In the genomic region with DNA sequence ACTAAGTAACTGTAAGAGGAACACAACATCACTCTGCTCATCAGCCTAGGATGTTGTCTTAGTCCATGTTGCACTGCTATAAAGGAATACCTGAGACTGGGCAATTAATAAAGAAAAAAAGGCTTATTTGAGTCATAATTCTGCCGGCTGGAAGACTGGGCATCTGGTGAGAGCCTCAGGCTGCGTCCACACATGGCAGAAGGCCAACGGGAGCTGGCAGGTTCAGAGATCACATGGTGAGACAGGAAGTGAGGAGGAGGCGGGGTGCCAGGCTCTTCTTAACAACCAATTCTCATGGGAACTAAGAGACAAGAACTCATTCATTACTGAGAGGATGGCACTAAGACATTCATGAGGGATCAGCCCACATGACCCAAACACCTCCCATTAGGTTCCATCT, we compare ENCODE assay signal across 8 cellular contexts. TPM values are rescaled to one million over a fixed set of nuclear protein-coding genes. Genes with fewer than 3 reads are reported as not detected.
A peak's percentile ranks its signal among the peaks of the same experiment; 100 is the strongest.
DNase-seq lines count a peak whose midpoint lies in the region; ATAC-seq lines count a peak whose summit lies in the region.

No MANE protein-coding gene starts in this region.

- H3K27me3 Mint-ChIP-seq in natural killer cell treated with Interleukin-12 subunit alpha and Interleukin-12 subunit beta and Interleukin-15 and Interleukin-18, amount 100 ng/mL, for 72 hours, result no peaks in the 10 kb centered on the region
- H3K27me3 Mint-ChIP-seq in activated T-cell treated with anti-CD3 and anti-CD28 coated beads, Interleukin-2, amount 50 U/mL, for 24 hours, result no peaks in the 10 kb centered on the region
- H3K27me3 Mint-ChIP-seq in stimulated activated naive CD8-positive, alpha-beta T cell treated with anti-CD3 and anti-CD28 coated beads, Interleukin-15, amount 100 ng/mL, for 72 hours, result no peaks in the 10 kb centered on the region

- H3K9me3 Mint-ChIP-seq in natural killer cell treated with Interleukin-12 subunit alpha and Interleukin-12 subunit beta and Interleukin-15 and Interleukin-18, amount 100 ng/mL, for 72 hours, result no peaks in the 10 kb centered on the region
- H3K9me3 Mint-ChIP-seq in activated T-cell treated with anti-CD3 and anti-CD28 coated beads, Interleukin-2, amount 50 U/mL, for 24 hours, result no peaks in the 10 kb centered on the region
- no peaks in the 10 kb centered on the region for H3K9me3 Mint-ChIP-seq in stimulated activated naive CD8-positive, alpha-beta T cell treated with anti-CD3 and anti-CD28 coated beads, Interleukin-15, amount 100 ng/mL, for 72 hours

- peak in 1 of 2 donors; percentile 38 for ATAC-seq in natural killer cell treated with Interleukin-12 subunit alpha and Interleukin-12 subunit beta and Interleukin-15 and Interleukin-18, amount 100 ng/mL, for 72 hours
- ATAC-seq in stimulated activated naive CD8-positive, alpha-beta T cell treated with anti-CD3 and anti-CD28 coated beads, Interleukin-15, amount 100 ng/mL, for 72 hours, result no peak
- ATAC-seq in GM19467 (IDR thresholded peaks at IDR 0.05; ENCODE audit: unreplicated experiment), result no peak

- no peak overlapping the region for H3K4me3 Mint-ChIP-seq in natural killer cell treated with Interleukin-12 subunit alpha and Interleukin-12 subunit beta and Interleukin-15 and Interleukin-18, amount 100 ng/mL, for 72 hours
- no peak overlapping the region for H3K4me3 Mint-ChIP-seq in activated T-cell treated with anti-CD3 and anti-CD28 coated beads, Interleukin-2, amount 50 U/mL, for 24 hours
- H3K4me3 Mint-ChIP-seq in stimulated activated naive CD8-positive, alpha-beta T cell treated with anti-CD3 and anti-CD28 coated beads, Interleukin-15, amount 100 ng/mL, for 72 hours, result no peak overlapping the region

- H3K27ac Mint-ChIP-seq in natural killer cell treated with Interleukin-12 subunit alpha and Interleukin-12 subunit beta and Interleukin-15 and Interleukin-18, amount 100 ng/mL, for 72 hours, result peak overlapping the region; percentile 3 to 56
- no peak overlapping the region for H3K27ac Mint-ChIP-seq in activated T-cell treated with anti-CD3 and anti-CD28 coated beads, Interleukin-2, amount 50 U/mL, for 24 hours
- no peak overlapping the region for H3K27ac Mint-ChIP-seq in stimulated activated naive CD8-positive, alpha-beta T cell treated with anti-CD3 and anti-CD28 coated beads, Interleukin-15, amount 100 ng/mL, for 72 hours

- H3K36me3 Mint-ChIP-seq in natural killer cell treated with Interleukin-12 subunit alpha and Interleukin-12 subunit beta and Interleukin-15 and Interleukin-18, amount 100 ng/mL, for 72 hours, result peaks cover 35% of the 10 kb centered on the region
- H3K36me3 Mint-ChIP-seq in activated T-cell treated with anti-CD3 and anti-CD28 coated beads, Interleukin-2, amount 50 U/mL, for 24 hours (ENCODE audit: low read depth), result peaks cover 85% of the 10 kb centered on the region

- peaks cover 16 to 17% of the 10 kb centered on the region in 2 donors for H3K4me1 Mint-ChIP-seq in natural killer cell treated with Interleukin-12 subunit alpha and Interleukin-12 subunit beta and Interleukin-15 and Interleukin-18, amount 100 ng/mL, for 72 hours (ENCODE audit: low read depth in 2 of 2)
- H3K4me1 Mint-ChIP-seq in activated T-cell treated with anti-CD3 and anti-CD28 coated beads, Interleukin-2, amount 50 U/mL, for 24 hours (ENCODE audit: low read depth), result peaks cover 12% of the 10 kb centered on the region
- peaks cover 10% of the 10 kb centered on the region for H3K4me1 Mint-ChIP-seq in stimulated activated naive CD8-positive, alpha-beta T cell treated with anti-CD3 and anti-CD28 coated beads, Interleukin-15, amount 100 ng/mL, for 72 hours

- DNase-seq in DMS 273 (lab: John Stamatoyannopoulos, UW; ENCODE audit: unreplicated experiment) (peak; percentile 88), NCI-H2171 treated with DMSO at 0.1 percent for 48 hours (lab: John Stamatoyannopoulos, UW) (peak; percentile 66), dermis blood vessel endothelial cell (peak; percentile 81), DMS114 treated with DMSO at 0.1 percent for 48 hours (lab: John Stamatoyannopoulos, UW; ENCODE audit: unreplicated experiment) (no peak)
- DNase-seq in natural killer cell treated with Interleukin-12 subunit alpha and Interleukin-12 subunit beta and Interleukin-15 and Interleukin-18, amount 100 ng/mL, for 72 hours (ENCODE audit: low spot score), result no peak
- no peak for DNase-seq in activated T-cell treated with anti-CD3 and anti-CD28 coated beads, Interleukin-2, amount 50 U/mL, for 24 hours
- DNase-seq in stimulated activated naive CD8-positive, alpha-beta T cell treated with anti-CD3 and anti-CD28 coated beads, Interleukin-15, amount 100 ng/mL, for 72 hours, result no peak

RNA-seq across cellular contexts. Expression of gene EPG5, which starts 46.8 kb away (rescaled TPM):
- total RNA-seq in dermis blood vessel endothelial cell, result 19.2 and 23.3 TPM in 2 replicates
- 10 to 100 TPM; 38.8 to 48.9 TPM for total RNA-seq in natural killer cell treated with Interleukin-12 subunit alpha and Interleukin-12 subunit beta and Interleukin-15 and Interleukin-18, amount 100 ng/mL, for 72 hours

Comparison
In these comparisons a context has a peak if more than half of its experiments do, and no peak if none do; other contexts are left out.
1. DNase-seq: peak in DMS 273 (single experiment), NCI-H2171 treated with DMSO at 0.1 percent for 48 hours (single experiment) and dermis blood vessel endothelial cell (single experiment); none in natural killer cell treated with Interleukin-12 subunit alpha and Interleukin-12 subunit beta and Interleukin-15 and Interleukin-18, amount 100 ng/mL, for 72 hours (single experiment), activated T-cell treated with anti-CD3 and anti-CD28 coated beads, Interleukin-2, amount 50 U/mL, for 24 hours (single experiment), stimulated activated naive CD8-positive, alpha-beta T cell treated with anti-CD3 and anti-CD28 coated beads, Interleukin-15, amount 100 ng/mL, for 72 hours (0 of 2) and DMS114 treated with DMSO at 0.1 percent for 48 hours (single experiment).
2. H3K27ac Mint-ChIP-seq: peak in natural killer cell treated with Interleukin-12 subunit alpha and Interleukin-12 subunit beta and Interleukin-15 and Interleukin-18, amount 100 ng/mL, for 72 hours (2 of 2); none in activated T-cell treated with anti-CD3 and anti-CD28 coated beads, Interleukin-2, amount 50 U/mL, for 24 hours (single experiment) and stimulated activated naive CD8-positive, alpha-beta T cell treated with anti-CD3 and anti-CD28 coated beads, Interleukin-15, amount 100 ng/mL, for 72 hours (0 of 2).